Comparison of ENCODE assay signal across 12 cellular contexts in genomic region chr7:7996568-7996967, GRCh38. TPM values are rescaled to one million over a fixed set of nuclear protein-coding genes. Genes with fewer than 3 reads are reported as not detected.
A peak's percentile ranks its signal among the peaks of the same experiment; 100 is the strongest.
DNase-seq lines count a peak whose midpoint lies in the region; ATAC-seq, FAIRE-seq and TF ChIP-seq lines count a peak whose summit lies in the region.
"Had no signal": no experiment of that assay in that cellular context is flagged by ENCODE, and none has a peak within 500 bp of the region (broad histone marks: within the 10 kb centered on the region; RNA-seq: fewer than 3 reads in every experiment).

No MANE protein-coding gene starts in this region.

- no peak for TF ChIP-seq POLR2A in upper lobe of left lung (IDR thresholded peaks at IDR 0.05)

- no peak overlapping the region for H3K27ac ChIP-seq in foreskin keratinocyte
- H3K27ac ChIP-seq in upper lobe of left lung: peak overlapping the region in 1 of 4 donors; percentile 17

- TF ChIP-seq CTCF in foreskin keratinocyte (conservative IDR thresholded peaks at IDR 0.05): no peak
- no peak for TF ChIP-seq CTCF in upper lobe of left lung (IDR thresholded peaks at IDR 0.05)

- intact Hi-C loops in head of caudate nucleus (cut with DNase I): no loop called here

- H3K4me1 ChIP-seq in foreskin keratinocyte (no peaks in the 10 kb centered on the region), upper lobe of left lung (no peaks in the 10 kb centered on the region)
- H3K4me1 ChIP-seq: HAP-1 had no signal

- H3K4me3 ChIP-seq in upper lobe of left lung: no peak overlapping the region
- H3K4me3 ChIP-seq: HAP-1 had no signal

- FAIRE-seq in GM18507 (lab: Jason Lieb, UNC): peak; percentile 59

- TF ChIP-seq EP300 in upper lobe of left lung (IDR thresholded peaks at IDR 0.05): no peak

- DNase-seq in AG20443 (ENCODE audit: low spot score) (peak; percentile 30), GM18507 (ENCODE audit: extremely low spot score, insufficient read length, low read depth) (no peak), NCI-H446 treated with DMSO at 0.1 percent for 48 hours (lab: John Stamatoyannopoulos, UW) (peak; percentile 81), foreskin keratinocyte (peak; percentile 19 to 29), upper lobe of left lung (no peak), head of caudate nucleus (no peak), NCI-H146 treated with DMSO at 0.1 percent for 48 hours (lab: John Stamatoyannopoulos, UW; ENCODE audit: unreplicated experiment) (no peak), NOMO-1 treated with dmso at 0.1 percent for 144 hours (lab: John Stamatoyannopoulos, UW; ENCODE audit: unreplicated experiment) (no peak)
- DNase-seq: activated CD4-positive, alpha-beta T cell treated with anti-CD3 and anti-CD28 coated beads for 48 hours; cortex of kidney; NCI-H187 treated with DMSO at 0.1 percent for 48 hours had no signal

- H3K27me3 ChIP-seq in foreskin keratinocyte (no peaks in the 10 kb centered on the region), upper lobe of left lung (no peaks in the 10 kb centered on the region)

- H3K36me3 ChIP-seq in upper lobe of left lung: no peaks in the 10 kb centered on the region
- H3K36me3 ChIP-seq: HAP-1 had no signal

- H3K9me3 ChIP-seq in upper lobe of left lung: peaks cover 7 to 13% (median 11%) of the 10 kb centered on the region in 4 donors
- H3K9me3 ChIP-seq: HAP-1 had no signal

- ATAC-seq in foreskin keratinocyte: no peak
- ATAC-seq in upper lobe of left lung (ENCODE audit: low FRiP score in 2 of 2): no peak

RNA-seq across cellular contexts. Expression of gene GLCCI1, which starts 28.0 kb away (rescaled TPM):
- 2.1 and 2.2 TPM in 2 replicates for total RNA-seq in foreskin keratinocyte
- polyA plus RNA-seq in foreskin keratinocyte: 0.57 and 0.66 TPM in 2 replicates
- total RNA-seq in upper lobe of left lung: 100 to 1,000 TPM in 1 of 6 donors, 10 to 100 TPM in 5; 27.4 to 240 (median 46.6) TPM

Comparison
In these comparisons a context has a peak if more than half of its experiments do, and no peak if none do; other contexts are left out.
1. DNase-seq: peak in AG20443 (single experiment), NCI-H446 treated with DMSO at 0.1 percent for 48 hours (single experiment) and foreskin keratinocyte (2 of 2); none in GM18507 (single experiment), upper lobe of left lung (0 of 2), head of caudate nucleus (0 of 42), NCI-H146 treated with DMSO at 0.1 percent for 48 hours (single experiment) and NOMO-1 treated with dmso at 0.1 percent for 144 hours (single experiment).